Comparison of ENCODE assay signal across 15 cellular contexts in genomic region chr22:49664891-49665290, GRCh38.
A peak's percentile ranks its signal among the peaks of the same experiment; 100 is the strongest.
DNase-seq lines count a peak whose midpoint lies in the region; ATAC-seq and TF ChIP-seq lines count a peak whose summit lies in the region.
"Had no signal": no experiment of that assay in that cellular context is flagged by ENCODE, and none has a peak within 500 bp of the region (broad histone marks: within the 10 kb centered on the region; RNA-seq: fewer than 3 reads in every experiment).

No MANE protein-coding gene starts in this region.

- H3K27me3 ChIP-seq in RWPE2 (ENCODE audit: insufficient read depth, poor library complexity, severe bottlenecking) (peaks cover 28% of the 10 kb centered on the region), lower lobe of right lung (ENCODE audit: low read depth) (peaks cover 19% of the 10 kb centered on the region), upper lobe of left lung (peaks cover 0 to 4% (median 0%) of the 10 kb centered on the region in 4 donors)

- peaks cover 17% of the 10 kb centered on the region for H3K27me3 Mint-ChIP-seq in activated naive CD8-positive, alpha-beta T cell treated with anti-CD3 and anti-CD28 coated beads, Interleukin-2, amount 10 ng/mL, durations not matched to agents 7 days and 5 days
- peaks cover 6% of the 10 kb centered on the region for H3K27me3 Mint-ChIP-seq in activated naive CD8-positive, alpha-beta T cell treated with anti-CD3 and anti-CD28 coated beads, Interleukin-2, amount 50 U/mL, for 24 hours

- H3K4me1 ChIP-seq in RWPE2 (ENCODE audit: insufficient read depth, poor library complexity, severe bottlenecking), result no peaks in the 10 kb centered on the region
- H3K4me1 ChIP-seq in lower lobe of right lung, result peaks cover 16% of the 10 kb centered on the region
- peaks cover 17 to 48% (median 35%) of the 10 kb centered on the region in 4 donors for H3K4me1 ChIP-seq in upper lobe of left lung
- H3K4me1 ChIP-seq: A549 had no signal

- H3K4me3 Mint-ChIP-seq in activated naive CD8-positive, alpha-beta T cell treated with anti-CD3 and anti-CD28 coated beads, Interleukin-2, amount 10 ng/mL, durations not matched to agents 7 days and 5 days, result no peak overlapping the region
- H3K4me3 Mint-ChIP-seq in activated naive CD8-positive, alpha-beta T cell treated with anti-CD3 and anti-CD28 coated beads, Interleukin-2, amount 50 U/mL, for 24 hours, result no peak overlapping the region

- TF ChIP-seq POLR2A in upper lobe of left lung (IDR thresholded peaks at IDR 0.05), result no peak

- DNase-seq in activated naive CD8-positive, alpha-beta T cell treated with anti-CD3 and anti-CD28 coated beads, Interleukin-2, amount 10 ng/mL, durations not matched to agents 7 days and 5 days, result peak; percentile 16
- no peak for DNase-seq in activated naive CD8-positive, alpha-beta T cell treated with anti-CD3 and anti-CD28 coated beads, Interleukin-2, amount 50 U/mL, for 24 hours
- DNase-seq in RWPE2 (ENCODE audit: low spot score) (peak; percentile 14), lower lobe of right lung (peak; percentile 23), upper lobe of left lung (peak in 1 of 2 donors; percentile 69), GM13977 (ENCODE audit: low spot score) (no peak), HUDEP-2 (lab: John Stamatoyannopoulos, UW; ENCODE audit: unreplicated experiment in 76 of 76) (no peak), NCI-H2081 (lab: John Stamatoyannopoulos, UW) (no peak)
- DNase-seq: NCI-H1048, NCI-H146, NCI-H226, NCI-H526 treated with DMSO at 0.1 percent for 48 hours had no signal

- intact Hi-C loops in lower lobe of right lung (cut with DNase I), result no loop called here

- H3K36me3 ChIP-seq in RWPE2 (ENCODE audit: low read depth), result no peaks in the 10 kb centered on the region
- H3K36me3 ChIP-seq in lower lobe of right lung, result no peaks in the 10 kb centered on the region
- H3K36me3 ChIP-seq in upper lobe of left lung, result no peaks in the 10 kb centered on the region

- peaks cover 12% of the 10 kb centered on the region for H3K4me1 Mint-ChIP-seq in activated naive CD8-positive, alpha-beta T cell treated with anti-CD3 and anti-CD28 coated beads, Interleukin-2, amount 10 ng/mL, durations not matched to agents 7 days and 5 days
- peaks cover 39% of the 10 kb centered on the region for H3K4me1 Mint-ChIP-seq in activated naive CD8-positive, alpha-beta T cell treated with anti-CD3 and anti-CD28 coated beads, Interleukin-2, amount 50 U/mL, for 24 hours

- TF ChIP-seq EP300 in upper lobe of left lung (IDR thresholded peaks at IDR 0.05), result no peak

- 71 to 72% methylated on average over 7 to 18 of the region's 18 CpGs for WGBS in upper lobe of left lung, 2 donors

- H3K27ac Mint-ChIP-seq in activated naive CD8-positive, alpha-beta T cell treated with anti-CD3 and anti-CD28 coated beads, Interleukin-2, amount 10 ng/mL, durations not matched to agents 7 days and 5 days, result no peak overlapping the region
- H3K27ac Mint-ChIP-seq in activated naive CD8-positive, alpha-beta T cell treated with anti-CD3 and anti-CD28 coated beads, Interleukin-2, amount 50 U/mL, for 24 hours, result no peak overlapping the region

- H3K27ac ChIP-seq in RWPE2 (ENCODE audit: poor library complexity, severe bottlenecking) (no peak overlapping the region), lower lobe of right lung (peak overlapping the region; percentile 72), upper lobe of left lung (peak overlapping the region; percentile 46 to 82 (median 60))
- H3K27ac ChIP-seq: A549, RWPE1 had no signal

- POLR2A ChIA-PET in activated naive CD8-positive, alpha-beta T cell treated with anti-CD3 and anti-CD28 coated beads, Interleukin-2, amount 10 ng/mL, durations not matched to agents 7 days and 5 days (lab: Charles Lee), result no interaction called here

- no peak overlapping the region for H3K4me3 ChIP-seq in RWPE2 (ENCODE audit: severe bottlenecking)
- H3K4me3 ChIP-seq in lower lobe of right lung, result no peak overlapping the region
- H3K4me3 ChIP-seq in upper lobe of left lung, result peak overlapping the region in 1 of 4 donors; percentile 5
- H3K4me3 ChIP-seq: A549, K562 had no signal

- no peak for TF ChIP-seq CTCF in RWPE2 (IDR thresholded peaks at IDR 0.05; ENCODE audit: poor library complexity, severe bottlenecking)
- TF ChIP-seq CTCF in lower lobe of right lung (IDR thresholded peaks at IDR 0.05), result no peak
- TF ChIP-seq CTCF in upper lobe of left lung (IDR thresholded peaks at IDR 0.05), result no peak
- no peak for TF ChIP-seq CTCF in GM13977 (IDR thresholded peaks at IDR 0.05; ENCODE audit: extremely low read depth, insufficient read depth, missing control alignments)

- H3K9me3 Mint-ChIP-seq in activated naive CD8-positive, alpha-beta T cell treated with anti-CD3 and anti-CD28 coated beads, Interleukin-2, amount 10 ng/mL, durations not matched to agents 7 days and 5 days, result no peaks in the 10 kb centered on the region
- H3K9me3 Mint-ChIP-seq in activated naive CD8-positive, alpha-beta T cell treated with anti-CD3 and anti-CD28 coated beads, Interleukin-2, amount 50 U/mL, for 24 hours, result no peaks in the 10 kb centered on the region

- H3K9me3 ChIP-seq in RWPE2 (ENCODE audit: severe bottlenecking) (no peaks in the 10 kb centered on the region), lower lobe of right lung (no peaks in the 10 kb centered on the region), upper lobe of left lung (no peaks in the 10 kb centered on the region)
- H3K9me3 ChIP-seq: A549 had no signal

- H3K36me3 Mint-ChIP-seq in activated naive CD8-positive, alpha-beta T cell treated with anti-CD3 and anti-CD28 coated beads, Interleukin-2, amount 10 ng/mL, durations not matched to agents 7 days and 5 days, result no peaks in the 10 kb centered on the region
- H3K36me3 Mint-ChIP-seq in activated naive CD8-positive, alpha-beta T cell treated with anti-CD3 and anti-CD28 coated beads, Interleukin-2, amount 50 U/mL, for 24 hours (ENCODE audit: low read depth), result no peaks in the 10 kb centered on the region

- ATAC-seq in activated naive CD8-positive, alpha-beta T cell treated with anti-CD3 and anti-CD28 coated beads, Interleukin-2, amount 10 ng/mL, durations not matched to agents 7 days and 5 days (ENCODE audit: low read depth), result no peak
- no peak for ATAC-seq in activated naive CD8-positive, alpha-beta T cell treated with anti-CD3 and anti-CD28 coated beads, Interleukin-2, amount 50 U/mL, for 24 hours
- ATAC-seq in RWPE2 (ENCODE audit: low read depth) (no peak), lower lobe of right lung (no peak), upper lobe of left lung (ENCODE audit: low FRiP score in 2 of 2) (no peak)
- ATAC-seq: A549, K562 had no signal

- in situ Hi-C loops in GM13977 (cut with MboI; ENCODE audit: low pct_unique_long_range_greater_than_20kb, low sequenced_read_pairs, unreplicated experiment), result no loop called here

Comparison
In these comparisons a context has a peak if more than half of its experiments do, and no peak if none do; other contexts are left out.
1. DNase-seq: peak in activated naive CD8-positive, alpha-beta T cell treated with anti-CD3 and anti-CD28 coated beads, Interleukin-2, amount 10 ng/mL, durations not matched to agents 7 days and 5 days (single experiment), RWPE2 (single experiment) and lower lobe of right lung (single experiment); none in activated naive CD8-positive, alpha-beta T cell treated with anti-CD3 and anti-CD28 coated beads, Interleukin-2, amount 50 U/mL, for 24 hours (single experiment), GM13977 (single experiment), HUDEP-2 (0 of 76) and NCI-H2081 (0 of 2).